8 cellular contexts compared by ENCODE assay signal in genomic region chr20:42886801-42887200, GRCh38.
"Had no signal": no experiment of that assay in that cellular context is flagged by ENCODE, and none has a peak within 500 bp of the region (broad histone marks: within the 10 kb centered on the region; RNA-seq: fewer than 3 reads in every experiment).

No MANE protein-coding gene starts in this region.

- FAIRE-seq: K562 had no signal

- H3K36me3 ChIP-seq: HAP-1 had no signal

- H3K9ac ChIP-seq: GM23248 had no signal

- H3K4me1 ChIP-seq: HAP-1 had no signal

- H3K9me3 ChIP-seq: HAP-1 had no signal

- H2AFZ ChIP-seq: GM23248 had no signal

- H3K27ac ChIP-seq: GM23248 had no signal

- H3K4me3 ChIP-seq: GM23248, HAP-1, K562 had no signal

- DNase-seq: GM23248, GOT3, H7, HFFc6, IMR-90 had no signal

- ATAC-seq: HCT116, K562 had no signal
